Comparison of ENCODE assay signal across 34 cellular contexts in the genomic region with DNA sequence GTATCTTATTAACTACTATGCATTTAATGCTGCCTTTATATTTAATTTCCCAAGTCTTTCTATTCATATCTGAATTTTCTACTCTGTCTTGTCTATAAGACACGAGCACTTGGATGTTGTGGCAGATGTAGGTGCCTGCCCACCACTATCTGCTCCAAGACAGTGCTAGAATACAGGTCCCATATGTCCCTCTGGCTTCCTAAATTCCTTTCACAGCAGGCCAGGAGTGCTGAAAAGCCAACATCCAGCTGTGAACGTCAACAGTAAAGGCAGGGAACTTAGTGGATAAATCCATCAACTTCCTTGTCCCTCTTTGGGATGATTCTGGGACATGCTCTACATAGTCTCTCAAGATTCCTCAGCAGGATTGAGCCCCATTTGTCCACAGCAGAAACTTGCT.
"Had no signal": no experiment of that assay in that cellular context is flagged by ENCODE, and none has a peak within 500 bp of the region (broad histone marks: within the 10 kb centered on the region; RNA-seq: fewer than 3 reads in every experiment).

No MANE protein-coding gene starts in this region.

- H3K4me1 ChIP-seq: adrenal gland, colonic mucosa, pancreas, prostate gland had no signal

- H3K27ac Mint-ChIP-seq: activated CD4-positive, alpha-beta T cell treated with anti-CD3 and anti-CD28 coated beads for 36 hours; activated naive CD4-positive, alpha-beta T cell treated with anti-CD3 and anti-CD28 coated beads for 36 hours; activated naive CD8-positive, alpha-beta T cell treated with anti-CD3 and anti-CD28 coated beads for 36 hours; brain; mesothelial cell of epicardium; naive B cell; stimulated activated effector memory CD8-positive, alpha-beta T cell treated with anti-CD3 and anti-CD28 coated beads, Interleukin-12 subunit alpha, Interleukin-12 subunit beta, amount 100 ng/mL, for 72 hours; stimulated activated naive CD8-positive, alpha-beta T cell treated with anti-CD3 and anti-CD28 coated beads, Interleukin-15, Interleukin-2, amounts not matched to agents 100 ng/mL and 50 ng/mL, for 24 hours; T-helper 2 cell treated with Interferon-gamma antibody and Interleukin-4, amounts not matched to agents 5 μg/mL and 100 μg/mL, for 36 hours had no signal

- H3K36me3 Mint-ChIP-seq: activated naive CD8-positive, alpha-beta T cell treated with anti-CD3 and anti-CD28 coated beads for 36 hours; brain; mesothelial cell of epicardium; naive B cell; stimulated activated effector memory CD8-positive, alpha-beta T cell treated with anti-CD3 and anti-CD28 coated beads, Interleukin-12 subunit alpha, Interleukin-12 subunit beta, amount 100 ng/mL, for 72 hours had no signal

- ATAC-seq: activated CD4-positive, alpha-beta T cell treated with anti-CD3 and anti-CD28 coated beads for 36 hours; left cardiac atrium; left ventricle myocardium superior; pancreas; sciatic nerve; stimulated activated effector memory CD8-positive, alpha-beta T cell treated with anti-CD3 and anti-CD28 coated beads, Interleukin-12 subunit alpha, Interleukin-12 subunit beta, amount 100 ng/mL, for 72 hours had no signal

- H3K27ac ChIP-seq: adrenal gland, cardiac muscle cell, colonic mucosa, pancreas, prostate gland, skin epidermis, thoracic aorta had no signal

- FAIRE-seq: frontal cortex, pancreas, urothelium cell line had no signal

- DNase-seq: activated CD4-positive, alpha-beta T cell treated with anti-CD3 and anti-CD28 coated beads for 36 hours; activated CD4-positive, CD25-positive, alpha-beta regulatory T cell; activated CD8-positive, alpha-beta memory T cell treated with anti-CD3 and anti-CD28 coated beads for 24 hours; activated effector memory CD4-positive, alpha-beta T cell treated with Interleukin-2 at 50 U/mL for 16 hours; activated naive CD4-positive, alpha-beta T cell treated with anti-CD3 and anti-CD28 coated beads for 36 hours; activated naive CD8-positive, alpha-beta T cell treated with anti-CD3 and anti-CD28 coated beads for 36 hours; adrenal gland; aorta; cerebellar nuclear complex; colonic mucosa; effector CD8-positive, alpha-beta T cell; islet precursor cell; left cardiac atrium; left ventricle myocardium superior; naive B cell; nucleus accumbens; pancreas; retina; stimulated activated CD4-positive, alpha-beta T cell treated with anti-CD3 and anti-CD28 coated beads, Interleukin-12 subunit alpha, Interleukin-12 subunit beta, amount 100 ng/mL, for 4 hours; stimulated activated CD4-positive, alpha-beta T cell treated with anti-CD3 and anti-CD28 coated beads, Interleukin-4, amount 100 ng/mL, for 1 hour; T-helper 1 cell; trophoblast cell had no signal

- H3K27me3 ChIP-seq: adrenal gland, cardiac muscle cell, colonic mucosa, pancreas had no signal

- H3K9me3 ChIP-seq: adrenal gland, colonic mucosa, pancreas, prostate gland, thoracic aorta had no signal

- H3K27me3 Mint-ChIP-seq: activated CD4-positive, alpha-beta T cell treated with anti-CD3 and anti-CD28 coated beads for 36 hours; activated naive CD8-positive, alpha-beta T cell treated with anti-CD3 and anti-CD28 coated beads for 36 hours; brain; stimulated activated naive CD8-positive, alpha-beta T cell treated with anti-CD3 and anti-CD28 coated beads, Interleukin-15, Interleukin-2, amounts not matched to agents 100 ng/mL and 50 ng/mL, for 24 hours had no signal

- H3K4me3 Mint-ChIP-seq: activated CD4-positive, alpha-beta T cell treated with anti-CD3 and anti-CD28 coated beads for 36 hours; activated naive CD4-positive, alpha-beta T cell treated with anti-CD3 and anti-CD28 coated beads for 36 hours; activated naive CD8-positive, alpha-beta T cell treated with anti-CD3 and anti-CD28 coated beads for 36 hours; brain; mesothelial cell of epicardium; naive B cell; stimulated activated effector memory CD8-positive, alpha-beta T cell treated with anti-CD3 and anti-CD28 coated beads, Interleukin-12 subunit alpha, Interleukin-12 subunit beta, amount 100 ng/mL, for 72 hours; stimulated activated naive CD8-positive, alpha-beta T cell treated with anti-CD3 and anti-CD28 coated beads, Interleukin-15, Interleukin-2, amounts not matched to agents 100 ng/mL and 50 ng/mL, for 24 hours; T-helper 2 cell treated with Interferon-gamma antibody and Interleukin-4, amounts not matched to agents 5 μg/mL and 100 μg/mL, for 36 hours had no signal

- H3K4me3 ChIP-seq: adrenal gland, cardiac muscle cell, colonic mucosa, pancreas, prostate gland, skin epidermis, thoracic aorta had no signal

- H3K9me3 Mint-ChIP-seq: activated naive CD4-positive, alpha-beta T cell treated with anti-CD3 and anti-CD28 coated beads for 36 hours; activated naive CD8-positive, alpha-beta T cell treated with anti-CD3 and anti-CD28 coated beads for 36 hours; mesothelial cell of epicardium; stimulated activated naive CD8-positive, alpha-beta T cell treated with anti-CD3 and anti-CD28 coated beads, Interleukin-15, Interleukin-2, amounts not matched to agents 100 ng/mL and 50 ng/mL, for 24 hours; T-helper 2 cell treated with Interferon-gamma antibody and Interleukin-4, amounts not matched to agents 5 μg/mL and 100 μg/mL, for 36 hours had no signal

- H3K4me1 Mint-ChIP-seq: naive B cell; stimulated activated effector memory CD8-positive, alpha-beta T cell treated with anti-CD3 and anti-CD28 coated beads, Interleukin-12 subunit alpha, Interleukin-12 subunit beta, amount 100 ng/mL, for 72 hours had no signal

- H3K36me3 ChIP-seq: adrenal gland, cardiac muscle cell, colonic mucosa, pancreas, prostate gland, thoracic aorta had no signal
